Comparison of ENCODE assay signal across 13 cellular contexts in the genomic region with DNA sequence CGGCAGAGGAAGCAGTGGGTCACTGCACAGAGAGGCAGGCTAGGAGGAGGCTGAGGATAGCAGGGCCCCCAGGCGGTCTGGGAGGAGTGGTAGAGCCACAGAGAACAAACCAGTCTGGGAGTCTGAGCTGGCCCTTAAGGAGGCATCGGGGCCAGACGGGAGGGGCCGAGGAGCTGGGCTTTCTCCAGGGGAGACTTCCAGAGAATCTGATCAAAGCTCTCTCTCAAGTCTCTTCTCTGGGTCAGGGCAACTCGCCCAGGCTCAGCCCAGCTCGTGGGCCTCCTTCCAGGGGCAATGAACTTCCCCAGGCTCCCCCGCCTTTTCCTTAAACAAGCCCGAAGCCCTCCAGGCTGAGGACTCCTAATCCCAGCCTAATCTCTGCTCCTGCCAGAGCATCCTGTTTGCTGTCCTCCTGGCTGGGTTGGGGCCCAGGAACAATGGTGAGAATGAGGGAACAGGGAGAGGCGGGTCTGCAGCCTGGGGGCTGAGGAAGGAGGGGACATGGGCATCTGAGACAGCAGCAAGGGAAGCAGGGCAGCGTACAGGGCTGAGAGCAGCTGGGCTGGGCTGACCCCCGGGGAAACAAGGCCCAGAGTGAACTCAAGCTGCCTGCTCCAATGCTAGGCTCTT.
A peak's percentile ranks its signal among the peaks of the same experiment; 100 is the strongest.
DNase-seq lines count a peak whose midpoint lies in the region; ATAC-seq and TF ChIP-seq lines count a peak whose summit lies in the region.
"Had no signal": no experiment of that assay in that cellular context is flagged by ENCODE, and none has a peak within 500 bp of the region (broad histone marks: within the 10 kb centered on the region; RNA-seq: fewer than 3 reads in every experiment).

No MANE protein-coding gene starts in this region.

- no peak overlapping the region for H3K27ac Mint-ChIP-seq in progenitor cell of endocrine pancreas
- H3K27ac Mint-ChIP-seq: CD8-positive, alpha-beta T cell had no signal

- H3K4me3 Mint-ChIP-seq in progenitor cell of endocrine pancreas (ENCODE audit: low read depth), result no peak overlapping the region
- H3K4me3 Mint-ChIP-seq: CD8-positive, alpha-beta T cell had no signal

- intact Hi-C loops in psoas muscle (cut with DNase I), result no loop called here

- no peaks in the 10 kb centered on the region for H3K4me1 Mint-ChIP-seq in progenitor cell of endocrine pancreas (ENCODE audit: low read depth)

- H3K4me3 ChIP-seq in H7 (ENCODE audit: insufficient read depth, low read depth, low read length) (no peak overlapping the region), psoas muscle (no peak overlapping the region)
- H3K4me3 ChIP-seq: dorsolateral prefrontal cortex had no signal

- H3K9me3 Mint-ChIP-seq in progenitor cell of endocrine pancreas (ENCODE audit: low read depth), result peaks cover 7% of the 10 kb centered on the region

- WGBS in psoas muscle, 3 donors, result 36% methylated on average over 12 of the region's 12 CpGs

- peak; percentile 49 for DNase-seq in H7
- DNase-seq in caudate nucleus (lab: John Stamatoyannopoulos, UW), result peak in 37 of 61 donors; percentile 3 to 75 (median 32)
- peak in 29 of 51 donors; percentile 5 to 77 (median 43) for DNase-seq in hypothalamus (lab: John Stamatoyannopoulos, UW)
- peak; percentile 47 to 64 for DNase-seq in psoas muscle
- no peak for DNase-seq in NCI-H2029 treated with DMSO at 0.1 percent for 48 hours (lab: John Stamatoyannopoulos, UW)
- no peak for DNase-seq in progenitor cell of endocrine pancreas (ENCODE audit: low spot score, unreplicated experiment)
- DNase-seq: activated CD4-positive, alpha-beta T cell treated with anti-CD3 and anti-CD28 coated beads for 4 hours; activated naive CD4-positive, alpha-beta T cell treated with Interleukin-2 at 50 U/mL for 16 hours; stimulated activated CD4-positive, alpha-beta T cell treated with anti-CD3 and anti-CD28 coated beads, Interleukin-4, amount 100 ng/mL, for 1 hour had no signal

- ATAC-seq in psoas muscle, result no peak
- ATAC-seq in GM18858 (IDR thresholded peaks at IDR 0.05; ENCODE audit: unreplicated experiment), result no peak
- ATAC-seq in GM21390 (IDR thresholded peaks at IDR 0.05; ENCODE audit: unreplicated experiment), result no peak
- ATAC-seq: CD8-positive, alpha-beta T cell had no signal

- H3K9me3 ChIP-seq in psoas muscle, result peaks cover 15% of the 10 kb centered on the region

- H3K36me3 Mint-ChIP-seq in progenitor cell of endocrine pancreas (ENCODE audit: insufficient read depth), result no peaks in the 10 kb centered on the region
- H3K36me3 Mint-ChIP-seq: CD8-positive, alpha-beta T cell had no signal

- H3K4me1 ChIP-seq in psoas muscle, result no peaks in the 10 kb centered on the region

- H3K36me3 ChIP-seq in H7 (replicated peaks; ENCODE audit: control insufficient read depth, insufficient read depth, low read length), result no peaks in the 10 kb centered on the region
- no peaks in the 10 kb centered on the region for H3K36me3 ChIP-seq in psoas muscle (ENCODE audit: insufficient read depth in 1 of 2, low read depth in 1 of 2)

- no peak overlapping the region for H3K27ac ChIP-seq in caudate nucleus (ENCODE audit: low read depth, low read length)
- no peak overlapping the region for H3K27ac ChIP-seq in psoas muscle
- H3K27ac ChIP-seq: dorsolateral prefrontal cortex had no signal

- no peaks in the 10 kb centered on the region for H3K27me3 ChIP-seq in H7 (ENCODE audit: control insufficient read depth, insufficient read depth, low read length)
- H3K27me3 ChIP-seq in psoas muscle (ENCODE audit: insufficient read depth in 3 of 3, low read length in 2 of 3), result peaks cover 0 to 3% (median 0%) of the 10 kb centered on the region in 3 donors

- TF ChIP-seq CTCF in psoas muscle (IDR thresholded peaks at IDR 0.05), result no peak
- no peak for TF ChIP-seq CTCF in progenitor cell of endocrine pancreas (IDR thresholded peaks at IDR 0.05; ENCODE audit: unreplicated experiment)

- H3K27me3 Mint-ChIP-seq in progenitor cell of endocrine pancreas, result peaks cover 18% of the 10 kb centered on the region

Comparison
In these comparisons a context has a peak if more than half of its experiments do, and no peak if none do; other contexts are left out.
1. DNase-seq: peak in H7 (single experiment), caudate nucleus (37 of 61), hypothalamus (29 of 51) and psoas muscle (2 of 2); none in NCI-H2029 treated with DMSO at 0.1 percent for 48 hours (single experiment) and progenitor cell of endocrine pancreas (single experiment).